3 cellular contexts compared by ENCODE assay signal in the genomic region with DNA sequence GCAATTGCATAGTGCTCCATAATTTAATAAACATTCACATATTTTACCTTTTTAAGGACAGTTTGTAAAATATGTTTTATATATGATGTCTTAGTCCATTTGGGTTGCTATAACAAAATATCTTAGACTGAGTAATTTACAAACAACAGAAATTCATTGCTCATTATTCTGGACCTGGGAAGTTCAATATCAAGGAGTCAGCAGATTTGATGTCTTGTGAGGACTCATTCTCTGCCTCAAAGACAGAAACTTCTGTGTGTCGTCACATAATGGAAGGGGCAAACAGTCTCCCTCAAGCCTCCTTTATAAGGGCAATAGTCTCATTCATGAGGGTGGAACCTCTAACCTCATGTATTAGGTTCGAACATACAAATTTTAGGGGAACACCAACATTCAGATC.
TF ChIP-seq lines count a peak whose summit lies in the region.

No MANE protein-coding gene starts in this region.

TF ChIP-seq in HepG2, 621 proteins besides CTCF, POLR2A, EP300 and RAD21:
- no peak for TF ChIP-seq ZNF710 (CRISPR knock-in tag; IDR thresholded peaks at IDR 0.05; ENCODE audit: borderline replicate concordance)
- TF ChIP-seq MAFF (IDR thresholded peaks at IDR 0.05; ENCODE audit: low read depth, low read length) = peak; percentile 46; the same call in 1 of the 2 replicates
- TF ChIP-seq MAFK (conservative IDR thresholded peaks at IDR 0.05 in 1 of 2, IDR thresholded peaks at IDR 0.05 in 1 of 2; ENCODE audit: low read length in 2 of 2) = peak; percentile 35 to 61; a peak in 3 of 4 replicates

TF ChIP-seq in A549, 52 proteins besides CTCF, POLR2A, EP300 and RAD21:
- no peak for TF ChIP-seq NFE2L2 (conservative IDR thresholded peaks at IDR 0.05; ENCODE audit: low read length)
- TF ChIP-seq ZFP36 (IDR thresholded peaks at IDR 0.05; ENCODE audit: borderline replicate concordance, partially characterized antibody) = no peak
- peak; percentile 79 for TF ChIP-seq MAFK (IDR thresholded peaks at IDR 0.05; ENCODE audit: partially characterized antibody)
TF ChIP-seq in A549: peak in this region for 1.

TF ChIP-seq in IMR-90, 13 proteins besides CTCF, POLR2A, EP300 and RAD21:
- TF ChIP-seq MAFK (IDR thresholded peaks at IDR 0.05; ENCODE audit: low read depth, low read length) = peak; percentile 53
- TF ChIP-seq USF2 (IDR thresholded peaks at IDR 0.05; ENCODE audit: low read depth, low read length) = no peak
- no peak for TF ChIP-seq BHLHE40 (IDR thresholded peaks at IDR 0.05; ENCODE audit: low read depth, low read length)
- TF ChIP-seq MXI1 (IDR thresholded peaks at IDR 0.05; ENCODE audit: borderline replicate concordance, low read depth, low read length) = no peak
- TF ChIP-seq RFX5 (IDR thresholded peaks at IDR 0.05; ENCODE audit: low read depth, low read length) = no peak
- no peak for TF ChIP-seq NFE2L2 (IDR thresholded peaks at IDR 0.05; ENCODE audit: low read depth, low read length)
- no peak for TF ChIP-seq RCOR1 (IDR thresholded peaks at IDR 0.05; ENCODE audit: insufficient replicate concordance, low read length)
- TF ChIP-seq FOS (IDR thresholded peaks at IDR 0.05; ENCODE audit: low read depth, low read length) = no peak
